Comparison of ENCODE assay signal across 13 cellular contexts in the genomic region with DNA sequence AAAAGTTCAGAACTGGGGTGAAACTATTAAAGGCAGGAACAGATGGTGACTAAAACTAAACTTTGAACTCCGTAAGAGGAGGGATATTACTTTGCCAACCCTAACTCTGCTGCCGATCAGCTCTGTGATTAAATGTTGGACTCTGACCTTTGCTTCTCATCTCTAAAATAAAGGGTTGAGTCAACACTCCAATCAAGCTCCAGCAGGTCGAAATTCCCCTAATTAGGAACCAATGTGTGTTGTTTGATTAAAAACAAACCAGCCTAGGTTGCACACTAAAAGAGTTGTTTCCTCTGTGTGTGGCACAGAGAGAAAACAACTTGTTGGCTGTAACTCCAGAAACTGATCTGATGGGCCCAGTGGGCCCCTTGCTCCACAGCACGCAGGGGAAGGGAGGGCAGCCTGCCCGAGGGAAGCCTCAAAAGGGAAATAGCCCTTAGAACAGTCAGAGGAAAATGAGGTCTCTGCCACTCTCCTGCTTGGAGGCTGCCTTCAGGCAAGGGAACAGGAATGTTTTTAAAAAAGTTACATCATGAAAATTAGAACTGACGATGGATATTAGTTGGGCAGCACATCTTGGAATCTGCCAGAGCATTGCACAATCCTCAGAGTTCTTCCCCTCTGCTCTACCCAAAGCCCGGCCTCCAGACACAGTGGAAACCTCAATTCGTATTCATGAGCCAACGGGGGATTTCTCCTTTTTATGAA.
DNase-seq lines count a peak whose midpoint lies in the region; ATAC-seq and TF ChIP-seq lines count a peak whose summit lies in the region.
"Had no signal": no experiment of that assay in that cellular context is flagged by ENCODE, and none has a peak within 500 bp of the region (broad histone marks: within the 10 kb centered on the region; RNA-seq: fewer than 3 reads in every experiment).

No MANE protein-coding gene starts in this region.

- intact Hi-C loops in upper lobe of right lung (cut with DNase I), result no loop called here

- H3K4me3 ChIP-seq in coronary artery, result peak overlapping the region; percentile 49
- no peak overlapping the region for H3K4me3 ChIP-seq in upper lobe of right lung
- no peak overlapping the region for H3K4me3 ChIP-seq in effector memory CD4-positive, alpha-beta T cell (ENCODE audit: insufficient read depth, low read depth, low read length, poor library complexity, severe bottlenecking)

- H3K27me3 ChIP-seq in upper lobe of right lung, result no peaks in the 10 kb centered on the region
- no peaks in the 10 kb centered on the region for H3K27me3 ChIP-seq in effector memory CD4-positive, alpha-beta T cell (replicated peaks; ENCODE audit: control insufficient read depth, insufficient read depth, low read length, poor library complexity, severe bottlenecking)

- peak; percentile 32 for DNase-seq in DMS 273 (lab: John Stamatoyannopoulos, UW; ENCODE audit: unreplicated experiment)
- DNase-seq in DMS 273 treated with DMSO at 0.1 percent for 48 hours (lab: John Stamatoyannopoulos, UW), result no peak
- DNase-seq in coronary artery (ENCODE audit: low spot score), result no peak
- peak; percentile 38 for DNase-seq in mucosa of gallbladder (ENCODE audit: low spot score)
- DNase-seq in upper lobe of right lung, result no peak
- no peak for DNase-seq in dermis blood vessel endothelial cell
- DNase-seq in effector memory CD4-positive, alpha-beta T cell, result no peak
- DNase-seq: 8988T; activated naive CD4-positive, alpha-beta T cell; NCI-H1092 treated with DMSO at 0.1 percent for 48 hours; stimulated activated CD4-positive, alpha-beta T cell treated with anti-CD3 and anti-CD28 coated beads, Interleukin-1b, Interleukin-23, amount 100 ng/mL, for 48 hours; T-cell had no signal

- H3K9me3 ChIP-seq in upper lobe of right lung, result no peaks in the 10 kb centered on the region
- H3K9me3 ChIP-seq in effector memory CD4-positive, alpha-beta T cell (ENCODE audit: control insufficient read depth, low read length), result no peaks in the 10 kb centered on the region

- H3K27ac ChIP-seq in coronary artery, result peak overlapping the region; percentile 16 to 65
- H3K27ac ChIP-seq in upper lobe of right lung, result peak overlapping the region; percentile 32
- H3K27ac ChIP-seq in effector memory CD4-positive, alpha-beta T cell (ENCODE audit: insufficient read depth, low read length, poor library complexity, severe bottlenecking), result no peak overlapping the region

- peak; percentile 26 for ATAC-seq in upper lobe of right lung
- ATAC-seq in GM18907 (IDR thresholded peaks at IDR 0.05; ENCODE audit: unreplicated experiment), result no peak
- ATAC-seq: T-cell had no signal

- H3K4me1 ChIP-seq in upper lobe of right lung, result no peaks in the 10 kb centered on the region
- H3K4me1 ChIP-seq in effector memory CD4-positive, alpha-beta T cell (ENCODE audit: control insufficient read depth, insufficient read depth, low read length, poor library complexity, severe bottlenecking), result no peaks in the 10 kb centered on the region

- no peaks in the 10 kb centered on the region for H3K36me3 ChIP-seq in upper lobe of right lung
- no peaks in the 10 kb centered on the region for H3K36me3 ChIP-seq in effector memory CD4-positive, alpha-beta T cell (ENCODE audit: control insufficient read depth, insufficient read depth, low read length)

- TF ChIP-seq CTCF in coronary artery (IDR thresholded peaks at IDR 0.05) (no peak), upper lobe of right lung (IDR thresholded peaks at IDR 0.05) (no peak)

Comparison
In these comparisons a context has a peak if more than half of its experiments do, and no peak if none do; other contexts are left out.
1. DNase-seq: peak in DMS 273 (single experiment) and mucosa of gallbladder (single experiment); none in DMS 273 treated with DMSO at 0.1 percent for 48 hours (single experiment), coronary artery (single experiment), upper lobe of right lung (single experiment), dermis blood vessel endothelial cell (single experiment) and effector memory CD4-positive, alpha-beta T cell (0 of 3).